9 cellular contexts compared by ENCODE assay signal in the genomic region with DNA sequence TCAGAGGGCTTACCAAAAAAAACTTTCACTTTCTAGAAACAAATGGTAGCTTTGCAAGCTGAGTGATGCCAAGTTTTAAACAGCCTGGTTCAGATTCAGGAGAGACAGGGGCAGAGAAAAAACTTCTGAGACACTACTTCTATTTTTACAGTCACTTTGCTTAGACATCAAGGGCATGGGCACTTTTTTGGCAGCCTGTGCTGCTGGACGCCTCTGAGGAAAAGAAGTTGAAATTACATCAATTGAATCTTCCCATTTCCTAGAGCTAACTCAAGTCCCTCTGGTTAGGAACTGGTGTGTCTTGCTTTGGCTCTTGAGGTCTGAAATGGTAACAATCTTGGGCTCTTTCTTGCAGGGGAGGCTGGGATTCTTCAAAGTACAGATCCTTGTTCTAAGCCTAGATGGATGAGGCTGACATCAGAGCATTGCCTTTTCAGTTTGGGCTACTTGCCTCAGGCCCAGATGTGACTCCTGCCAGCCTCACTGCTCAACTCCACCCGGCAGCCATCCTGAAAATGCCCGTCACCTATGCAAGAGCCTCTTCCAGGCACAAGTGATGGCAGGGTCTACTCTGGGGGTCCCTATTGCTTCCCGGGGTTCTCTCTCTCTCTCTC.
DNase-seq lines count a peak whose midpoint lies in the region; ATAC-seq and TF ChIP-seq lines count a peak whose summit lies in the region.
"Had no signal": no experiment of that assay in that cellular context is flagged by ENCODE, and none has a peak within 500 bp of the region (broad histone marks: within the 10 kb centered on the region; RNA-seq: fewer than 3 reads in every experiment).

No MANE protein-coding gene starts in this region.

- peak overlapping the region; percentile 18 for H3K9ac ChIP-seq in smooth muscle cell (ENCODE audit: low read depth)

- no peak for DNase-seq in chondrocyte (ENCODE audit: low spot score)
- DNase-seq in smooth muscle cell (lab: John Stamatoyannopoulos, UW; ENCODE audit: unreplicated experiment) = no peak
- DNase-seq in islet precursor cell = no peak
- no peak for DNase-seq in T1000 (lab: John Stamatoyannopoulos, UW)
- DNase-seq in NCI-H1417 (lab: John Stamatoyannopoulos, UW) = no peak

- no peaks in the 10 kb centered on the region for H3K27me3 ChIP-seq in smooth muscle cell (ENCODE audit: low read depth)

- peak overlapping the region; percentile 59 for H3K4me2 ChIP-seq in smooth muscle cell

- peaks cover 15% of the 10 kb centered on the region for H3K79me2 ChIP-seq in smooth muscle cell (ENCODE audit: low read depth)

- peak overlapping the region; percentile 91 for H3K27ac Mint-ChIP-seq in chondrocyte (ENCODE audit: unreplicated experiment)

- H3K4me1 Mint-ChIP-seq in chondrocyte (ENCODE audit: low read depth) = peaks cover 47% of the 10 kb centered on the region

- ATAC-seq in GM19324 (IDR thresholded peaks at IDR 0.05; ENCODE audit: low FRiP score, unreplicated experiment) (peak; percentile 17), HG03135 (IDR thresholded peaks at IDR 0.05; ENCODE audit: unreplicated experiment) (peak; percentile 2), HG03039 (IDR thresholded peaks at IDR 0.05; ENCODE audit: unreplicated experiment) (no peak)
- ATAC-seq: HCT116 had no signal

- peaks cover 7% of the 10 kb centered on the region for H3K36me3 Mint-ChIP-seq in chondrocyte (ENCODE audit: low read depth)

- H3K4me1 ChIP-seq in smooth muscle cell (ENCODE audit: low read depth) = peaks cover 13% of the 10 kb centered on the region

- H3K36me3 ChIP-seq in smooth muscle cell (ENCODE audit: low read depth) = no peaks in the 10 kb centered on the region

- no peak overlapping the region for H2AFZ ChIP-seq in smooth muscle cell (ENCODE audit: low read depth)

- WGBS in smooth muscle cell (ENCODE audit: low lambda C conversion rate) = 92% methylated on average over 4 of the region's 4 CpGs

- H3K4me3 Mint-ChIP-seq in chondrocyte (ENCODE audit: unreplicated experiment) = no peak overlapping the region

- H3K27ac ChIP-seq in smooth muscle cell (ENCODE audit: low read depth) = peak overlapping the region; percentile 56

- H3K9me3 ChIP-seq in smooth muscle cell (replicated peaks; ENCODE audit: low read depth) = no peaks in the 10 kb centered on the region

- H3K27me3 Mint-ChIP-seq in chondrocyte (ENCODE audit: low read depth) = no peaks in the 10 kb centered on the region

- H4K20me1 ChIP-seq in smooth muscle cell (ENCODE audit: low read depth) = no peaks in the 10 kb centered on the region

- H3F3A ChIP-seq in smooth muscle cell (ENCODE audit: low read depth) = peaks cover 6% of the 10 kb centered on the region

- TF ChIP-seq CTCF in chondrocyte (IDR thresholded peaks at IDR 0.05) (no peak), smooth muscle cell (IDR thresholded peaks at IDR 0.05; ENCODE audit: borderline replicate concordance, insufficient read depth, poor library complexity, severe bottlenecking) (no peak)

- no peak overlapping the region for H3K4me3 ChIP-seq in smooth muscle cell

- peaks cover under 1% of the 10 kb centered on the region for H3K9me3 Mint-ChIP-seq in chondrocyte (ENCODE audit: low read depth)
